Comparison of ENCODE assay signal across 6 cellular contexts in the genomic region with DNA sequence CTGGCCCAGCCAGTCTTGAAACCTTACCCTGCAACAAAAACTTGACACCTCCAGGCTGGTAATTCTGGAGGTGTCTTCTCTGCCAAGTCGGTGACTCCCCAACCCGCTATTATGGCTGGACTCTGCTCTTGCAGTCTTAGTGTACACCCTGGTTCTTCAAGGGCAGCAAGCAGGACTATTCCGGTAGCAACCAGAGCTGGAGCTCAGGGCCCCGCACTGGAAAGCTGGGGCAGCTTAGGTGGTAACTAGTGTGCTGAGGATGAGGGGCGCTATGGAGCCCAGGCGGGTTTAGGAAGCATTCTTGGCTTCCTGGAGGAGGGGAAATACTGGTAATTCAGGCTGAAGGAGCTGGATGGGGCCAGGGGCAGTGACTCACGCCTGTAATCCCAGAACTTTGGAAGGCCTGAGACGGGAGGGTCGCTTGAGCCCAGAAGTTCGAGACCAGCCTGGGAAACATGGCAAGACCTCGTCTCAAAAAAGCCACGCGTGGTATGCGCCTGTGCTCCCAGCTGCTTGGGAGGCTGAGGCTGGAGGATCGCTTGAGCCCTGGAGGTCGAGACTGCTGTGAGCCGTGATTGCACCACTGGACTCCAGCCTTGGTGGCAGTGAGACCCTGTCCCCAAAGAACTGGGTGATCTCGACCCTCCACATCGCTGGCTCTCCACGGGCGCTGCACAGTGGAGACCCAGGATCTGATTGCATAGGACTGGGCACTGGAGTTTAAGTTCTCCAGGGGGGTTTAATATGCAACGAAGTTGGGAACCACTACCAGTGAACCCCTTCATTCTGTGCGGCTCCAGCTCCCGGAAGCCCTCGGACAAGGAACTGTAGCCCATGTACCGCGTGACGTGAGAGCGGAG. TPM values are rescaled to one million over a fixed set of nuclear protein-coding genes. Genes with fewer than 3 reads are reported as not detected.
A peak's percentile ranks its signal among the peaks of the same experiment; 100 is the strongest.
DNase-seq lines count a peak whose midpoint lies in the region; ATAC-seq and TF ChIP-seq lines count a peak whose summit lies in the region.

No MANE protein-coding gene starts in this region.

- peak overlapping the region; percentile 57 to 95 (median 90) for H3K27ac ChIP-seq in Peyer's patch

- no peaks in the 10 kb centered on the region for H3K9me3 ChIP-seq in Peyer's patch

- H3K27me3 ChIP-seq in BJ (ENCODE audit: control insufficient read depth, insufficient read depth, low read length) (no peaks in the 10 kb centered on the region), Peyer's patch (no peaks in the 10 kb centered on the region)

- H3K4me1 ChIP-seq in Peyer's patch = peaks cover 3 to 42% (median 9%) of the 10 kb centered on the region in 4 donors

- H3K4me3 ChIP-seq in BJ (ENCODE audit: low read depth, low read length) = peak overlapping the region; percentile 63
- H3K4me3 ChIP-seq in Peyer's patch = peak overlapping the region; percentile 58 to 76 (median 60)

- H3K36me3 ChIP-seq in BJ (ENCODE audit: control insufficient read depth, insufficient read depth, low read length) = peaks cover 3% of the 10 kb centered on the region
- H3K36me3 ChIP-seq in Peyer's patch = peaks cover 0 to 19% (median 0%) of the 10 kb centered on the region in 3 donors

- in situ Hi-C loops in GM13976 (cut with MboI; ENCODE audit: low sequenced_read_pairs, unreplicated experiment) = no loop called here

- peak; percentile 83 to 84 for TF ChIP-seq POLR2A in Peyer's patch (IDR thresholded peaks at IDR 0.05)

- CTCF ChIA-PET in BJ (lab: Yijun Ruan, JAX) = interaction anchor here (0.8 to 7.2 kb wide), 4 partner anchors 19 to 146 kb away, joined by 3 to 36 read pairs (median 8); partner anchors contain the start of gene CRKL

- DNase-seq in BJ (ENCODE audit: low read depth) (no peak), Peyer's patch (peak in 2 of 3 donors; percentile 83 to 85), iris pigment epithelial cell (ENCODE audit: low read depth) (peak; percentile 41), GM13976 (ENCODE audit: low spot score) (no peak)
- no peak for DNase-seq in activated CD4-positive, alpha-beta T cell treated with anti-CD3 and anti-CD28 coated beads, Interleukin-2, amount 50 U/mL, for 4 hours

- POLR2A ChIA-PET in BJ (lab: Charles Lee) = interaction anchor here (0.6 kb wide), 1 partner anchor 71 kb away, joined by 9 read pairs; no protein-coding TSS in a partner anchor

- no peak for ATAC-seq in HG03354 (IDR thresholded peaks at IDR 0.05; ENCODE audit: poor library complexity, severe bottlenecking, unreplicated experiment)

- TF ChIP-seq CTCF in BJ (IDR thresholded peaks at IDR 0.05; ENCODE audit: insufficient read depth, low read depth, low read length) (no peak), Peyer's patch (IDR thresholded peaks at IDR 0.05) (peak in 1 of 6 experiments; percentile 6), GM13976 (IDR thresholded peaks at IDR 0.05; ENCODE audit: borderline replicate concordance, control extremely low read depth, extremely low read depth, insufficient read depth, missing control alignments) (no peak)

RNA-seq across cellular contexts. Expression of gene AIFM3, which starts 10.6 kb away (rescaled TPM):
- 0.25 and 0.28 TPM in 2 replicates for polyA plus RNA-seq in BJ (2011; rRNA removed)
- polyA minus RNA-seq in BJ (2011; rRNA and poly(A)+ RNA removed) = 0.28 and 0.41 TPM in 2 replicates
- 10 to 100 TPM in 3 of 4 donors, 1 to 10 TPM in 1; 9.5 to 21.9 (median 11.7) TPM for total RNA-seq in Peyer's patch

RNA-seq across cellular contexts. Expression of gene LZTR1, which starts 25.6 kb away (rescaled TPM):
- 30.1 and 45.9 TPM in 2 replicates for polyA plus RNA-seq in BJ (2011; rRNA removed)
- polyA minus RNA-seq in BJ (2011; rRNA and poly(A)+ RNA removed) = 34.9 and 42.9 TPM in 2 replicates
- 100 to 1,000 TPM in 1 of 4 donors, 10 to 100 TPM in 3; 65.5 to 144 (median 88.5) TPM for total RNA-seq in Peyer's patch

RNA-seq across cellular contexts. Expression of gene CRKL, which starts 39.3 kb away (rescaled TPM):
- 14.7 and 21.4 TPM in 2 replicates for polyA plus RNA-seq in BJ (2011; rRNA removed)
- 27.9 and 29.8 TPM in 2 replicates for polyA minus RNA-seq in BJ (2011; rRNA and poly(A)+ RNA removed)
- total RNA-seq in Peyer's patch = 10 to 100 TPM; 39.6 to 58.8 (median 58.2) TPM

RNA-seq across cellular contexts. Expression of gene THAP7, which starts 45.4 kb away (rescaled TPM):
- 17.9 and 24.4 TPM in 2 replicates for polyA plus RNA-seq in BJ (2011; rRNA removed)
- polyA minus RNA-seq in BJ (2011; rRNA and poly(A)+ RNA removed) = 7.8 and 9.4 TPM in 2 replicates
- total RNA-seq in Peyer's patch = 10 to 100 TPM; 19.8 to 54.7 (median 29.5) TPM

RNA-seq across cellular contexts. Expression of gene P2RX6, which starts 58.5 kb away (rescaled TPM):
- 1.2 and 2.0 TPM in 2 replicates for polyA plus RNA-seq in BJ (2011; rRNA removed)
- 0.46 and 0.85 TPM in 2 replicates for polyA minus RNA-seq in BJ (2011; rRNA and poly(A)+ RNA removed)
- 1 to 10 TPM in 2 of 4 donors, not detected in 2; 1.7 to 2.0 TPM for total RNA-seq in Peyer's patch

Comparison
In these comparisons a context has a peak if more than half of its experiments do, and no peak if none do; other contexts are left out.
1. DNase-seq: peak in Peyer's patch (2 of 3) and iris pigment epithelial cell (single experiment); none in BJ (single experiment), activated CD4-positive, alpha-beta T cell treated with anti-CD3 and anti-CD28 coated beads, Interleukin-2, amount 50 U/mL, for 4 hours (0 of 2) and GM13976 (single experiment).